1 cellular context compared by ENCODE assay signal in genomic region chr5:135891804-135892203, GRCh38.
A peak's percentile ranks its signal among the peaks of the same experiment; 100 is the strongest.
TF ChIP-seq lines count a peak whose summit lies in the region.

No MANE protein-coding gene starts in this region.

TF ChIP-seq in H1, 55 proteins besides CTCF, POLR2A, EP300 and RAD21:
- TF ChIP-seq CREB1 (IDR thresholded peaks at IDR 0.05) (peak; percentile 26; the same call in 1 of the 2 replicates), SP1 (IDR thresholded peaks at IDR 0.05; ENCODE audit: low read depth, low read length) (no peak), TEAD4 (IDR thresholded peaks at IDR 0.05; ENCODE audit: low read depth, low read length) (0 out of 2 replicates have a peak, but pooled peaks have one; percentile 26)
